In genomic region chr14:101581806-101582205, GRCh38 we compare ENCODE assay signal across 1 cellular context.
TF ChIP-seq lines count a peak whose summit lies in the region.

No MANE protein-coding gene starts in this region.

TF ChIP-seq in IMR-90, 13 proteins besides CTCF, POLR2A, EP300 and RAD21:
- TF ChIP-seq MAZ (IDR thresholded peaks at IDR 0.05; ENCODE audit: borderline replicate concordance, low read depth, low read length), result no peak
- no peak for TF ChIP-seq BHLHE40 (IDR thresholded peaks at IDR 0.05; ENCODE audit: low read depth, low read length)
